1 cellular context compared by ENCODE assay signal in the genomic region with DNA sequence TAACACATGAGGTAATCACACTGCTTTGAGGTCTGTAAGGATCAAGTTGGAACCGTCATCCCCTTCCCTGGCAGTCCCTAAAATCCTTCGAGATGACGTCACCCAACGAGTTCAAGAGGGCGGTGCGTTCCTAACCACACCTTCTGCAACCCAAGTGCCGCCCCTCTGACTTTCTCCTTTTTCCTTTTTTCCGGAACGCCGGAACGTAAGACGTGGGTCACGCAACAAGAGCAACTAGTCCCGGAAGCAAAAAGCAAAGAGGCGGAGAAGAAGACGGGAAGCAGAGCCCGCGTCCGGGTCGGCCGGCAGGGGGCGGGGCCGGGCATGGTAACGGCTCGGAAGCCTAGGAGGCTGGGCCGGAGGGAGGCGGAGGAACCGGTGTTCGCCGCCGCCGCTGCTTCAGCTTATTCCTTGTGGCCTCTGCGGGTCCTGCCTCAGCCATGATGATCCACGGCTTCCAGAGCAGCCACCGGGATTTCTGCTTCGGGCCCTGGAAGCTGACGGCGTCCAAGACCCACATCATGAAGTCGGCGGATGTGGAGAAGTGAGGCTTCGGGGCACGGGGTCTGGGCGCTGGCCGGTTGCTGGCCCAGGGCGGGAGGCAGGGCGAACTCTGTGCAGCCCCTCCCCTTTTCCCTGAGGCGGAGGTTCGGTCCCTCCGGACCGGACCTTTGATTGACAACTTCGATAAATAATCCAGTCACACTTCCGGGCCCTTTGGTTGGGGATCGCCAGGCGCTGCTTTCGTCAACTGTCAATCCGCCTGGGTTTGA.
A peak's percentile ranks its signal among the peaks of the same experiment; 100 is the strongest.
TF ChIP-seq lines count a peak whose summit lies in the region.

Gene TIPRL (plus strand): TSS at position 325 of the 773 bp plus-strand sequence. CDS start 116 bp downstream, at position 441.

TF ChIP-seq in K562, 482 proteins besides CTCF, POLR2A, EP300 and RAD21 (continued from another document and continues in another):
- TF ChIP-seq, protein P1, sequence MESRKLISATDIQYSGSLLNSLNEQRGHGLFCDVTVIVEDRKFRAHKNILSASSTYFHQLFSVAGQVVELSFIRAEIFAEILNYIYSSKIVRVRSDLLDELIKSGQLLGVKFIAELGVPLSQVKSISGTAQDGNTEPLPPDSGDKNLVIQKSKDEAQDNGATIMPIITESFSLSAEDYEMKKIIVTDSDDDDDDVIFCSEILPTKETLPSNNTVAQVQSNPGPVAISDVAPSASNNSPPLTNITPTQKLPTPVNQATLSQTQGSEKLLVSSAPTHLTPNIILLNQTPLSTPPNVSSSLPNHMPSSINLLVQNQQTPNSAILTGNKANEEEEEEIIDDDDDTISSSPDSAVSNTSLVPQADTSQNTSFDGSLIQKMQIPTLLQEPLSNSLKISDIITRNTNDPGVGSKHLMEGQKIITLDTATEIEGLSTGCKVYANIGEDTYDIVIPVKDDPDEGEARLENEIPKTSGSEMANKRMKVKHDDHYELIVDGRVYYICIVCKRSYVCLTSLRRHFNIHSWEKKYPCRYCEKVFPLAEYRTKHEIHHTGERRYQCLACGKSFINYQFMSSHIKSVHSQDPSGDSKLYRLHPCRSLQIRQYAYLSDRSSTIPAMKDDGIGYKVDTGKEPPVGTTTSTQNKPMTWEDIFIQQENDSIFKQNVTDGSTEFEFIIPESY (CRISPR knock-in tag; IDR thresholded peaks at IDR 0.05) = peak; percentile 43
- TF ChIP-seq BRD4 (IDR thresholded peaks at IDR 0.05) (no peak), SAFB2 (IDR thresholded peaks at IDR 0.05; ENCODE audit: borderline replicate concordance, low read depth, low read length, severe bottlenecking) (no peak), KAT8 (IDR thresholded peaks at IDR 0.05; ENCODE audit: low read depth) (no peak), SMAD1 (IDR thresholded peaks at IDR 0.05; ENCODE audit: low read depth, low read length, partially characterized antibody) (no peak), CEBPG (CRISPR knock-in tag; IDR thresholded peaks at IDR 0.05) (peak; percentile 72; the same call in 1 of the 2 replicates), CEBPG (tag; conservative IDR thresholded peaks at IDR 0.05 in 1 of 2, IDR thresholded peaks at IDR 0.05 in 1 of 2) (peak; percentile 59 to 88; a peak in 3 of 4 replicates), SMARCA4 (IDR thresholded peaks at IDR 0.05) (peak; percentile 72), ZC3H4 (CRISPR knock-in tag; IDR thresholded peaks at IDR 0.05; ENCODE audit: borderline replicate concordance) (no peak), ZNF584 (CRISPR knock-in tag; IDR thresholded peaks at IDR 0.05; ENCODE audit: low read depth) (peak; percentile 89; the same call in 1 of the 2 replicates), ILK (tag; IDR thresholded peaks at IDR 0.05; ENCODE audit: borderline replicate concordance, low read depth) (no peak), KHSRP (IDR thresholded peaks at IDR 0.05) (peak; percentile 87), CBX3 (IDR thresholded peaks at IDR 0.05; ENCODE audit: borderline replicate concordance in 1 of 2, low read length in 2 of 2) (peak in 1 of 2 experiments; percentile 84; a peak in 2 of 3 replicates), FOXA1 (IDR thresholded peaks at IDR 0.05; ENCODE audit: borderline replicate concordance) (no peak), CC2D1A (IDR thresholded peaks at IDR 0.05) (peak; percentile 62; the same call in 1 of the 2 replicates), LCOR (CRISPR knock-in tag; IDR thresholded peaks at IDR 0.05) (peak; percentile 47), BHLHE40 (IDR thresholded peaks at IDR 0.05; ENCODE audit: low read length) (peak; percentile 33; the same call in 1 of the 2 replicates), BMI1 (IDR thresholded peaks at IDR 0.05; ENCODE audit: low read length) (no peak), FOS (IDR thresholded peaks at IDR 0.05; ENCODE audit: extremely low read depth, insufficient read length) (no peak), ZNF280B (CRISPR knock-in tag; IDR thresholded peaks at IDR 0.05) (no peak), NCOA1 (IDR thresholded peaks at IDR 0.05; ENCODE audit: low read depth) (peak; percentile 89), POLR2G (IDR thresholded peaks at IDR 0.05; ENCODE audit: low read depth, low read length) (peak; percentile 96), ZBTB7A (IDR thresholded peaks at IDR 0.05; ENCODE audit: borderline replicate concordance, control insufficient read depth, low read depth, low read length) (peak; percentile 49; the same call in 1 of the 2 replicates), KLF1 (tag; IDR thresholded peaks at IDR 0.05) (peak; percentile 35; the same call in 1 of the 2 replicates), NCOA6 (IDR thresholded peaks at IDR 0.05) (peak; percentile 79; the same call in 1 of the 2 replicates), CCNT2 (IDR thresholded peaks at IDR 0.05; ENCODE audit: borderline replicate concordance, extremely low read depth, insufficient read length, low read depth, low read length) (peak; percentile 75), FUS (optimal IDR thresholded peaks at IDR 0.05; ENCODE audit: low read depth, low read length) (no peak), CSDE1 (IDR thresholded peaks at IDR 0.05) (no peak), GTF2B (IDR thresholded peaks at IDR 0.05; ENCODE audit: extremely low read depth, insufficient read length) (no peak), ZNF282 (CRISPR knock-in tag; IDR thresholded peaks at IDR 0.05) (no peak), TCF15 (CRISPR knock-in tag; IDR thresholded peaks at IDR 0.05) (no peak), TEAD1 (CRISPR knock-in tag; IDR thresholded peaks at IDR 0.05) (no peak; a peak in 1 of 4 replicates), EHMT2 (IDR thresholded peaks at IDR 0.05) (peak; percentile 89), NKRF (IDR thresholded peaks at IDR 0.05; ENCODE audit: borderline replicate concordance) (peak; percentile 88; the same call in 1 of the 2 replicates), OTX1 (CRISPR knock-in tag; IDR thresholded peaks at IDR 0.05) (0 out of 2 replicates have a peak, but pooled peaks have one; percentile 20), IFI16 (CRISPR knock-in tag; IDR thresholded peaks at IDR 0.05) (no peak), TBL1XR1 (IDR thresholded peaks at IDR 0.05; ENCODE audit: low read length in 2 of 2) (peak; percentile 33 to 83; a peak in 3 of 4 replicates), NR4A1 (CRISPR knock-in tag; IDR thresholded peaks at IDR 0.05) (no peak), NR4A1 (tag; IDR thresholded peaks at IDR 0.05) (0 out of 2 replicates have a peak, but pooled peaks have one; percentile 22), NFYB (IDR thresholded peaks at IDR 0.05; ENCODE audit: extremely low read depth, insufficient read length) (no peak), MTA2 (IDR thresholded peaks at IDR 0.05; ENCODE audit: low read depth) (peak; percentile 84), GTF2E2 (tag; IDR thresholded peaks at IDR 0.05) (no peak), RB1 (IDR thresholded peaks at IDR 0.05; ENCODE audit: low read depth) (peak; percentile 76)
- TF ChIP-seq, protein P2, sequence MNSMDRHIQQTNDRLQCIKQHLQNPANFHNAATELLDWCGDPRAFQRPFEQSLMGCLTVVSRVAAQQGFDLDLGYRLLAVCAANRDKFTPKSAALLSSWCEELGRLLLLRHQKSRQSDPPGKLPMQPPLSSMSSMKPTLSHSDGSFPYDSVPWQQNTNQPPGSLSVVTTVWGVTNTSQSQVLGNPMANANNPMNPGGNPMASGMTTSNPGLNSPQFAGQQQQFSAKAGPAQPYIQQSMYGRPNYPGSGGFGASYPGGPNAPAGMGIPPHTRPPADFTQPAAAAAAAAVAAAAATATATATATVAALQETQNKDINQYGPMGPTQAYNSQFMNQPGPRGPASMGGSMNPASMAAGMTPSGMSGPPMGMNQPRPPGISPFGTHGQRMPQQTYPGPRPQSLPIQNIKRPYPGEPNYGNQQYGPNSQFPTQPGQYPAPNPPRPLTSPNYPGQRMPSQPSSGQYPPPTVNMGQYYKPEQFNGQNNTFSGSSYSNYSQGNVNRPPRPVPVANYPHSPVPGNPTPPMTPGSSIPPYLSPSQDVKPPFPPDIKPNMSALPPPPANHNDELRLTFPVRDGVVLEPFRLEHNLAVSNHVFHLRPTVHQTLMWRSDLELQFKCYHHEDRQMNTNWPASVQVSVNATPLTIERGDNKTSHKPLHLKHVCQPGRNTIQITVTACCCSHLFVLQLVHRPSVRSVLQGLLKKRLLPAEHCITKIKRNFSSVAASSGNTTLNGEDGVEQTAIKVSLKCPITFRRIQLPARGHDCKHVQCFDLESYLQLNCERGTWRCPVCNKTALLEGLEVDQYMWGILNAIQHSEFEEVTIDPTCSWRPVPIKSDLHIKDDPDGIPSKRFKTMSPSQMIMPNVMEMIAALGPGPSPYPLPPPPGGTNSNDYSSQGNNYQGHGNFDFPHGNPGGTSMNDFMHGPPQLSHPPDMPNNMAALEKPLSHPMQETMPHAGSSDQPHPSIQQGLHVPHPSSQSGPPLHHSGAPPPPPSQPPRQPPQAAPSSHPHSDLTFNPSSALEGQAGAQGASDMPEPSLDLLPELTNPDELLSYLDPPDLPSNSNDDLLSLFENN (IDR thresholded peaks at IDR 0.05; ENCODE audit: low read depth in 2 of 2, low read length in 2 of 2) = peak in 1 of 2 experiments; percentile 30; a peak in 1 of 4 replicates
- TF ChIP-seq, protein P3, sequence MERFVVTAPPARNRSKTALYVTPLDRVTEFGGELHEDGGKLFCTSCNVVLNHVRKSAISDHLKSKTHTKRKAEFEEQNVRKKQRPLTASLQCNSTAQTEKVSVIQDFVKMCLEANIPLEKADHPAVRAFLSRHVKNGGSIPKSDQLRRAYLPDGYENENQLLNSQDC (CRISPR knock-in tag; IDR thresholded peaks at IDR 0.05) = no peak
- TF ChIP-seq, protein P4, sequence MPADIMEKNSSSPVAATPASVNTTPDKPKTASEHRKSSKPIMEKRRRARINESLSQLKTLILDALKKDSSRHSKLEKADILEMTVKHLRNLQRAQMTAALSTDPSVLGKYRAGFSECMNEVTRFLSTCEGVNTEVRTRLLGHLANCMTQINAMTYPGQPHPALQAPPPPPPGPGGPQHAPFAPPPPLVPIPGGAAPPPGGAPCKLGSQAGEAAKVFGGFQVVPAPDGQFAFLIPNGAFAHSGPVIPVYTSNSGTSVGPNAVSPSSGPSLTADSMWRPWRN (IDR thresholded peaks at IDR 0.05; ENCODE audit: low read depth) = no peak
- TF ChIP-seq, protein P5, sequence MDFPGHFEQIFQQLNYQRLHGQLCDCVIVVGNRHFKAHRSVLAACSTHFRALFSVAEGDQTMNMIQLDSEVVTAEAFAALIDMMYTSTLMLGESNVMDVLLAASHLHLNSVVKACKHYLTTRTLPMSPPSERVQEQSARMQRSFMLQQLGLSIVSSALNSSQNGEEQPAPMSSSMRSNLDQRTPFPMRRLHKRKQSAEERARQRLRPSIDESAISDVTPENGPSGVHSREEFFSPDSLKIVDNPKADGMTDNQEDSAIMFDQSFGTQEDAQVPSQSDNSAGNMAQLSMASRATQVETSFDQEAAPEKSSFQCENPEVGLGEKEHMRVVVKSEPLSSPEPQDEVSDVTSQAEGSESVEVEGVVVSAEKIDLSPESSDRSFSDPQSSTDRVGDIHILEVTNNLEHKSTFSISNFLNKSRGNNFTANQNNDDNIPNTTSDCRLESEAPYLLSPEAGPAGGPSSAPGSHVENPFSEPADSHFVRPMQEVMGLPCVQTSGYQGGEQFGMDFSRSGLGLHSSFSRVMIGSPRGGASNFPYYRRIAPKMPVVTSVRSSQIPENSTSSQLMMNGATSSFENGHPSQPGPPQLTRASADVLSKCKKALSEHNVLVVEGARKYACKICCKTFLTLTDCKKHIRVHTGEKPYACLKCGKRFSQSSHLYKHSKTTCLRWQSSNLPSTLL (IDR thresholded peaks at IDR 0.05) = no peak
- TF ChIP-seq, protein P6, sequence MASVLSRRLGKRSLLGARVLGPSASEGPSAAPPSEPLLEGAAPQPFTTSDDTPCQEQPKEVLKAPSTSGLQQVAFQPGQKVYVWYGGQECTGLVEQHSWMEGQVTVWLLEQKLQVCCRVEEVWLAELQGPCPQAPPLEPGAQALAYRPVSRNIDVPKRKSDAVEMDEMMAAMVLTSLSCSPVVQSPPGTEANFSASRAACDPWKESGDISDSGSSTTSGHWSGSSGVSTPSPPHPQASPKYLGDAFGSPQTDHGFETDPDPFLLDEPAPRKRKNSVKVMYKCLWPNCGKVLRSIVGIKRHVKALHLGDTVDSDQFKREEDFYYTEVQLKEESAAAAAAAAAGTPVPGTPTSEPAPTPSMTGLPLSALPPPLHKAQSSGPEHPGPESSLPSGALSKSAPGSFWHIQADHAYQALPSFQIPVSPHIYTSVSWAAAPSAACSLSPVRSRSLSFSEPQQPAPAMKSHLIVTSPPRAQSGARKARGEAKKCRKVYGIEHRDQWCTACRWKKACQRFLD (CRISPR knock-in tag; IDR thresholded peaks at IDR 0.05) = peak; percentile 61; the same call in 1 of the 2 replicates
- TF ChIP-seq, protein P7, sequence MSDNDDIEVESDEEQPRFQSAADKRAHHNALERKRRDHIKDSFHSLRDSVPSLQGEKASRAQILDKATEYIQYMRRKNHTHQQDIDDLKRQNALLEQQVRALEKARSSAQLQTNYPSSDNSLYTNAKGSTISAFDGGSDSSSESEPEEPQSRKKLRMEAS (CRISPR knock-in tag; IDR thresholded peaks at IDR 0.05) = peak; percentile 35; the same call in 1 of the 2 replicates
